ENCODE assay signal across 8 cellular contexts in genomic region chr1:2586154-2587070, GRCh38. TPM values are rescaled to one million over a fixed set of nuclear protein-coding genes. Genes with fewer than 3 reads are reported as not detected.
A peak's percentile ranks its signal among the peaks of the same experiment; 100 is the strongest.
DNase-seq lines count a peak whose midpoint lies in the region; FAIRE-seq and TF ChIP-seq lines count a peak whose summit lies in the region.

TSS of gene PRXL2B (plus strand) at chr1:2586777. CDS start at chr1:2586886, 109 bp downstream.

- peak within 1 kb of the TSS; percentile 53 for H3K4ac ChIP-seq in neuronal stem cell (ENCODE audit: low read length)

- TF ChIP-seq CTCF in HFFc6 (IDR thresholded peaks at IDR 0.05) (no peak), NB4 (IDR thresholded peaks at IDR 0.05; ENCODE audit: low read depth, low read length) (no peak), SK-N-SH (IDR thresholded peaks at IDR 0.05) (no peak)

- WGBS in SK-N-SH (ENCODE audit: low lambda C conversion rate), result 1% methylated on average over 37 of the region's 107 CpGs
- WGBS in neuronal stem cell (ENCODE audit: extremely low coverage in 2 of 2, insufficient read length in 2 of 2, insufficient replicate concordance in 1 of 2), 2 donors, result no CpG with 5 or more reads among the region's 107 CpGs

- peak within 1 kb of the TSS; percentile 88 for H3K4me3 Mint-ChIP-seq in HFFc6
- peak within 1 kb of the TSS; percentile 81 for H3K4me3 Mint-ChIP-seq in activated naive CD4-positive, alpha-beta T cell treated with anti-CD3 and anti-CD28 coated beads, Interleukin-2, amount 10 ng/mL, durations not matched to agents 7 days and 5 days

- H2AK5ac ChIP-seq in neuronal stem cell (ENCODE audit: low read depth, low read length), result peak within 1 kb of the TSS; percentile 99

- H3K4me2 ChIP-seq in SK-N-SH (peak within 1 kb of the TSS; percentile 96), neuronal stem cell (ENCODE audit: insufficient read depth, low read length, poor library complexity, severe bottlenecking) (peak within 1 kb of the TSS; percentile 95)

- peak within 1 kb of the TSS; percentile 72 for H3K27ac Mint-ChIP-seq in HFFc6
- H3K27ac Mint-ChIP-seq in activated naive CD4-positive, alpha-beta T cell treated with anti-CD3 and anti-CD28 coated beads, Interleukin-2, amount 10 ng/mL, durations not matched to agents 7 days and 5 days, result peak within 1 kb of the TSS; percentile 95

- no peak for TF ChIP-seq RAD21 in SK-N-SH (IDR thresholded peaks at IDR 0.05; ENCODE audit: low read length)

- H4K8ac ChIP-seq in neuronal stem cell (ENCODE audit: low read depth, low read length), result peak within 1 kb of the TSS; percentile 48

- CTCF ChIA-PET in SK-N-SH (lab: Yijun Ruan, JAX), result interaction anchor here (0.9 to 3.0 kb wide), 7 partner anchors 38 to 392 kb away, joined by 3 to 13 read pairs (median 3); partner anchors contain the start of gene FAAP20
- CTCF ChIA-PET in activated naive CD4-positive, alpha-beta T cell treated with anti-CD3 and anti-CD28 coated beads, Interleukin-2, amount 10 ng/mL, durations not matched to agents 7 days and 5 days (lab: Charles Lee), result interaction anchor here (1.2 to 5.6 kb wide), 6 partner anchors 25 to 201 kb away, joined by 3 to 40 read pairs (median 10); partner anchors contain the start of gene TNFRSF14

- peak within 1 kb of the TSS; percentile 94 for H2BK120ac ChIP-seq in neuronal stem cell (ENCODE audit: low read depth, low read length)

- H4K20me1 ChIP-seq in SK-N-SH (ENCODE audit: insufficient read depth), result no peaks in the 10 kb centered on the region

- peaks cover 0 to 29% of the 10 kb centered on the region in 2 experiments; a peak in 1 of 4 replicates for H3K4me1 ChIP-seq in SK-N-SH (ENCODE audit: control insufficient read depth in 1 of 2, insufficient read depth in 2 of 2, low read depth in 1 of 2, low read length in 1 of 2)
- H3K4me1 ChIP-seq in neuronal stem cell (ENCODE audit: control insufficient read depth in 2 of 2, insufficient read depth in 1 of 2, low read depth in 1 of 2, low read length in 2 of 2), result peaks cover 7 to 8% of the 10 kb centered on the region in 2 donors
- H3K4me1 ChIP-seq in subcutaneous abdominal adipose tissue (ENCODE audit: control insufficient read depth in 5 of 5, insufficient read depth in 5 of 5, low read length in 5 of 5), result peaks cover 0 to 45% (median 31%) of the 10 kb centered on the region in 5 donors

- peak within 1 kb of the TSS; percentile 98 for H3K23ac ChIP-seq in neuronal stem cell (ENCODE audit: low read depth, low read length, poor library complexity)

- H3K9me3 Mint-ChIP-seq in HFFc6, result no peaks in the 10 kb centered on the region
- no peaks in the 10 kb centered on the region for H3K9me3 Mint-ChIP-seq in activated naive CD4-positive, alpha-beta T cell treated with anti-CD3 and anti-CD28 coated beads, Interleukin-2, amount 10 ng/mL, durations not matched to agents 7 days and 5 days

- POLR2A ChIA-PET in SK-N-SH (lab: Yijun Ruan, JAX), result interaction anchor here (0.6 to 1.7 kb wide), 6 partner anchors 24 to 195 kb away, joined by 3 to 5 read pairs (median 4); partner anchors contain the start of gene RER1

- FAIRE-seq in frontal cortex (lab: Jason Lieb, UNC), result no peak

- H3K27ac ChIP-seq in SK-N-SH (ENCODE audit: low read depth in 2 of 2, low read length in 1 of 2), result peak within 1 kb of the TSS; percentile 45 to 91
- H3K27ac ChIP-seq in neuronal stem cell (replicated peaks; ENCODE audit: low read length), result peak within 1 kb of the TSS; percentile 98
- H3K27ac ChIP-seq in subcutaneous abdominal adipose tissue (ENCODE audit: low read depth, low read length), result peak within 1 kb of the TSS; percentile 79

- no peaks in the 10 kb centered on the region for H3K9me2 ChIP-seq in SK-N-SH

- H3K9me3 ChIP-seq in SK-N-SH (no peaks in the 10 kb centered on the region), neuronal stem cell (replicated peaks in 1 of 2; ENCODE audit: control insufficient read depth in 2 of 2, insufficient read depth in 1 of 2, low read depth in 1 of 2, low read length in 2 of 2) (peaks cover 0 to 15% of the 10 kb centered on the region in 2 donors), subcutaneous abdominal adipose tissue (ENCODE audit: control insufficient read depth in 5 of 5, low read length in 5 of 5) (no peaks in the 10 kb centered on the region)

- H2BK5ac ChIP-seq in neuronal stem cell (ENCODE audit: low read length), result peak within 1 kb of the TSS; percentile 96

- peak within 1 kb of the TSS; percentile 99 for H3K14ac ChIP-seq in neuronal stem cell (ENCODE audit: low read length)

- peaks cover 0 to 5% of the 10 kb centered on the region in 2 experiments for H3K36me3 ChIP-seq in SK-N-SH (replicated peaks in 1 of 2; ENCODE audit: control insufficient read depth in 1 of 2, insufficient read depth in 2 of 2, low read length in 1 of 2)
- peaks cover 7 to 9% of the 10 kb centered on the region in 2 donors for H3K36me3 ChIP-seq in neuronal stem cell (replicated peaks in 1 of 2; ENCODE audit: control insufficient read depth in 2 of 2, insufficient read depth in 2 of 2, low read length in 2 of 2)
- H3K36me3 ChIP-seq in subcutaneous abdominal adipose tissue (ENCODE audit: control insufficient read depth in 5 of 5, insufficient read depth in 5 of 5, low read length in 5 of 5), result peaks cover 0 to 17% (median 8%) of the 10 kb centered on the region in 5 donors

- H3K27me3 ChIP-seq in SK-N-SH (ENCODE audit: insufficient read depth), result no peaks in the 10 kb centered on the region
- H3K27me3 ChIP-seq in neuronal stem cell (ENCODE audit: control insufficient read depth in 3 of 3, insufficient read depth in 3 of 3, low read depth in 1 of 3, low read length in 3 of 3), result no peaks in the 10 kb centered on the region
- H3K27me3 ChIP-seq in subcutaneous abdominal adipose tissue (ENCODE audit: control insufficient read depth in 5 of 5, insufficient read depth in 4 of 5, low read length in 5 of 5), result no peaks in the 10 kb centered on the region

- peak within 1 kb of the TSS; percentile 77 for H3K9ac ChIP-seq in SK-N-SH
- H3K9ac ChIP-seq in neuronal stem cell (ENCODE audit: low read depth, low read length, poor library complexity), result peak within 1 kb of the TSS; percentile 99
- peak within 1 kb of the TSS; percentile 68 to 90 (median 78) for H3K9ac ChIP-seq in subcutaneous abdominal adipose tissue (ENCODE audit: low read length in 5 of 5)

- peak within 1 kb of the TSS; percentile 84 for H2BK12ac ChIP-seq in neuronal stem cell (ENCODE audit: low read length)

- H2AFZ ChIP-seq in SK-N-SH (ENCODE audit: low read depth) (peak within 1 kb of the TSS; percentile 63), neuronal stem cell (ENCODE audit: low read length) (peak within 1 kb of the TSS; percentile 96)

- no peak within 1 kb of the TSS for H4K91ac ChIP-seq in neuronal stem cell (ENCODE audit: low read depth, low read length, poor library complexity)

- TF ChIP-seq POLR2A in NB4 (IDR thresholded peaks at IDR 0.05; ENCODE audit: extremely low read depth, insufficient read length), result peak; percentile 59

- DNase-seq in GM04504 (ENCODE audit: low read depth), result peak; percentile 98
- peak; percentile 99 for DNase-seq in HFFc6
- DNase-seq in NB4 (ENCODE audit: low read depth), result peak; percentile 98
- peak; percentile 99 for DNase-seq in SK-N-SH
- DNase-seq in activated naive CD4-positive, alpha-beta T cell treated with anti-CD3 and anti-CD28 coated beads, Interleukin-2, amount 10 ng/mL, durations not matched to agents 7 days and 5 days, result peak; percentile 100
- DNase-seq in frontal cortex (ENCODE audit: low spot score in 2 of 2), result peak; percentile 100
- peak; percentile 97 for DNase-seq in neuronal stem cell (ENCODE audit: low spot score)

- H3K27me3 Mint-ChIP-seq in HFFc6 (ENCODE audit: insufficient read depth), result peaks cover 8% of the 10 kb centered on the region
- H3K27me3 Mint-ChIP-seq in activated naive CD4-positive, alpha-beta T cell treated with anti-CD3 and anti-CD28 coated beads, Interleukin-2, amount 10 ng/mL, durations not matched to agents 7 days and 5 days, result no peaks in the 10 kb centered on the region

- H3F3A ChIP-seq in SK-N-SH (replicated peaks; ENCODE audit: insufficient read depth), result peaks cover 6% of the 10 kb centered on the region

- peak within 1 kb of the TSS; percentile 89 for H2BK15ac ChIP-seq in neuronal stem cell (ENCODE audit: low read length)

- H3K4me3 ChIP-seq in NB4 (ENCODE audit: low read depth, low read length) (peak within 1 kb of the TSS; percentile 70), SK-N-SH (ENCODE audit: low read depth in 2 of 2, low read length in 1 of 2) (peak within 1 kb of the TSS; percentile 70 to 86), neuronal stem cell (ENCODE audit: low read length in 2 of 2) (peak within 1 kb of the TSS; percentile 88 to 94), subcutaneous abdominal adipose tissue (ENCODE audit: low read depth in 1 of 5, low read length in 5 of 5) (peak within 1 kb of the TSS; percentile 80 to 93 (median 86))

- no peaks in the 10 kb centered on the region for H3K36me3 Mint-ChIP-seq in HFFc6 (ENCODE audit: low read depth)
- peaks cover 13% of the 10 kb centered on the region for H3K36me3 Mint-ChIP-seq in activated naive CD4-positive, alpha-beta T cell treated with anti-CD3 and anti-CD28 coated beads, Interleukin-2, amount 10 ng/mL, durations not matched to agents 7 days and 5 days

- peaks cover 13% of the 10 kb centered on the region; the same call in 1 of the 2 replicates for H3K4me1 Mint-ChIP-seq in HFFc6 (ENCODE audit: low read depth)
- H3K4me1 Mint-ChIP-seq in activated naive CD4-positive, alpha-beta T cell treated with anti-CD3 and anti-CD28 coated beads, Interleukin-2, amount 10 ng/mL, durations not matched to agents 7 days and 5 days, result peaks cover 36% of the 10 kb centered on the region

- peaks cover 12% of the 10 kb centered on the region for H3K79me1 ChIP-seq in neuronal stem cell (ENCODE audit: low read depth, low read length)

- H3K79me2 ChIP-seq in SK-N-SH (ENCODE audit: insufficient read depth), result peaks cover 6% of the 10 kb centered on the region; the same call in 1 of the 2 replicates

- peak within 1 kb of the TSS; percentile 97 for H3K18ac ChIP-seq in neuronal stem cell (ENCODE audit: low read length)

- no peak for TF ChIP-seq EP300 in SK-N-SH (IDR thresholded peaks at IDR 0.05; ENCODE audit: borderline replicate concordance in 1 of 2, low read depth in 1 of 2, low read length in 1 of 2)

TF ChIP-seq in SK-N-SH, 30 proteins besides CTCF, POLR2A, EP300 and RAD21 (continues in another document):
- TF ChIP-seq SMC3 (IDR thresholded peaks at IDR 0.05; ENCODE audit: low read depth, low read length), result no peak
- TF ChIP-seq FOXM1 (IDR thresholded peaks at IDR 0.05; ENCODE audit: low read depth), result no peak
- no peak; the same call in 1 of the 2 replicates for TF ChIP-seq RFX5 (IDR thresholded peaks at IDR 0.05; ENCODE audit: low read length)

RNA-seq across cellular contexts. Expression of gene PRXL2B, which starts in this region (rescaled TPM):
- total RNA-seq in HFFc6 (2021; fragmentation: NEBNext Ultra II Directional; extraction: Animal tissue kit (Norgen Biotek cat#: 25700)), result 10 to 100 TPM; 27.1 to 38.9 (median 34.7) TPM
- 28.0 and 33.7 TPM in 2 replicates for polyA plus RNA-seq in SK-N-SH (2012; rRNA removed)
- polyA plus RNA-seq in SK-N-SH (2012; cell fraction: cytosol; rRNA removed), result 13.0 and 22.1 TPM in 2 replicates
- 43.9 and 44.0 TPM in 2 replicates for polyA plus RNA-seq in SK-N-SH (2012; cell fraction: nucleus; rRNA removed)
- total RNA-seq in frontal cortex, result 12.6 TPM
- polyA plus RNA-seq in neuronal stem cell (2013, experiment 1 of 2), result 35.1 TPM
- polyA plus RNA-seq in neuronal stem cell (2013, experiment 2 of 2), result 35.3 TPM

Comparison
In these comparisons a context has a peak if more than half of its experiments do, and no peak if none do; other contexts are left out.
1. Peak in every context shown above with its lines: DNase-seq, H3K4me3 ChIP-seq and H3K27ac ChIP-seq.